1 cellular context compared by ENCODE assay signal in genomic region chr5:52727001-52727400, GRCh38.
TF ChIP-seq lines count a peak whose summit lies in the region.

No MANE protein-coding gene starts in this region.

TF ChIP-seq in SK-N-SH treated with all-trans-retinoic acid at 6 μM for 48 hours, 23 proteins besides CTCF, POLR2A, EP300 and RAD21 (continued from another document):
- no peak for TF ChIP-seq PATZ1 (CRISPR knock-in tag; IDR thresholded peaks at IDR 0.05; ENCODE audit: borderline replicate concordance)
- TF ChIP-seq CSRNP3 (CRISPR knock-in tag; IDR thresholded peaks at IDR 0.05), result no peak
- no peak for TF ChIP-seq ZNF8 (CRISPR knock-in tag; IDR thresholded peaks at IDR 0.05)
- no peak for TF ChIP-seq CSDC2 (CRISPR knock-in tag; IDR thresholded peaks at IDR 0.05)
TF ChIP-seq in SK-N-SH treated with all-trans-retinoic acid at 6 μM for 48 hours: peak in this region for 0.
